In the genomic region with DNA sequence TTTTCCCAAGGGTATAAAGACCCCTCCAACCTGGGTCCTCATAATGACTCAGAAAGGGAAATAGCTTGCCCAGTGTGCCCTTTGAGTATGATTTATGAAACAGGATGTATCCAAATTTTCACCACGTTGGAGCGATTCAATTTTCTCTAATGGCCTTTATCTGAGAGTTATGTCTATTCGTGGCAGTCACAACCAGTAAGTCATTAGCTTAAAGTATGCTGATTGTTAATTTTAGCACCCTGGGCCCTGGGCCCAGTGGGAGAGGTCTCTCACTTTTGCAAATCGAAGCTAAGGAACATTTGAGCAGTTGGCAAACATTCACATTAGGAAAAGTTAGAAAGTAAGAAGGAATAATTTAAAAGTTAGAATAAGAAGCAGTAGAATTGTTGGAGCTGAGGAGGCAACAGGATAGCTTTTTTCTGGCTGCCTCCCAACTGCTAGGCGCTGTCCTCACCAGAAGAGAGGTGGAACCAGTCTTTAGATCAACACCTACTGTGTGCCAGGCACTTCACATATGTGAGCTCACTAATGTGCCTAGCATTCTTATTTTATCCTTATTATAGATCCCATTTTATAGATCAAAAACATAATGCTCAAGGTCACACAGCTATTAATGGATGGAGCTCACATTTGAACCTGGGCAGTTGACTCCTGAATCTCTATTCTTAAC, we compare ENCODE assay signal across 29 cellular contexts. TPM values are rescaled to one million over a fixed set of nuclear protein-coding genes. Genes with fewer than 3 reads are reported as not detected.
"Had no signal": no experiment of that assay in that cellular context is flagged by ENCODE, and none has a peak within 500 bp of the region (broad histone marks: within the 10 kb centered on the region; RNA-seq: fewer than 3 reads in every experiment).

No MANE protein-coding gene starts in this region.

- H3K36me3 Mint-ChIP-seq: mesothelial cell of epicardium; naive B cell; natural killer cell; neural progenitor cell; stimulated activated naive B cell treated with anti-CD40 and anti-IgM and Interleukin-4, amounts not matched to agents 10 μg/mL and 1 μg/mL and 100 μg/mL, for 72 hours had no signal

- H3K4me3 ChIP-seq: hepatocyte, lung, neural progenitor cell, ovary, skin epidermis, stomach, testis, thyroid gland, transverse colon, upper lobe of left lung, vagina had no signal

- H3K27ac Mint-ChIP-seq: mesothelial cell of epicardium; natural killer cell; nephron progenitor cell; neural progenitor cell; stimulated activated naive B cell treated with anti-CD40 and anti-IgM and Interleukin-4, amounts not matched to agents 10 μg/mL and 1 μg/mL and 100 μg/mL, for 72 hours had no signal

- H3K36me3 ChIP-seq: neural progenitor cell, neutrophil, ovary, stomach, thyroid gland, transverse colon, upper lobe of left lung, vagina had no signal

- H3K27ac ChIP-seq: hepatocyte, neural progenitor cell, neutrophil, ovary, skin epidermis, stomach, testis, thyroid gland, transverse colon, upper lobe of left lung, vagina had no signal

- DNase-seq: mesendoderm; naive B cell; natural killer cell; nephron progenitor cell; occipital lobe; ovary; right cardiac atrium; stimulated activated CD4-positive, alpha-beta T cell treated with anti-CD3 and anti-CD28 coated beads, Interleukin-12 subunit alpha, Interleukin-12 subunit beta, amount 100 ng/mL, for 4 hours; stimulated activated CD4-positive, alpha-beta T cell treated with anti-CD3 and anti-CD28 coated beads, Interleukin-15, amount 100 ng/mL, for 24 hours; stimulated activated CD4-positive, alpha-beta T cell treated with anti-CD3 and anti-CD28 coated beads, Interleukin-2, amount 100 ng/mL, for 24 hours; stimulated activated CD4-positive, alpha-beta T cell treated with anti-CD3 and anti-CD28 coated beads, Interleukin-4, amount 100 ng/mL, for 1 hour; stimulated activated naive B cell treated with anti-CD40 and anti-IgM and Interleukin-4, amounts not matched to agents 10 μg/mL and 1 μg/mL and 100 μg/mL, for 72 hours; stimulated activated naive CD8-positive, alpha-beta T cell treated with anti-CD3 and anti-CD28 coated beads, Interleukin-15, Interleukin-2, amounts not matched to agents 100 U/mL and 50 U/mL, for 24 hours; stomach; testis; thyroid gland; transverse colon; upper lobe of left lung had no signal

- H3K9me3 ChIP-seq: neutrophil, ovary, stomach, testis, thyroid gland, transverse colon, upper lobe of left lung, vagina had no signal

- H3K9ac ChIP-seq: neural progenitor cell had no signal

- H3K9me3 Mint-ChIP-seq: natural killer cell; nephron progenitor cell; neural progenitor cell; stimulated activated naive B cell treated with anti-CD40 and anti-IgM and Interleukin-4, amounts not matched to agents 10 μg/mL and 1 μg/mL and 100 μg/mL, for 72 hours had no signal

- H3K4me1 ChIP-seq: stomach, testis, thyroid gland, transverse colon, upper lobe of left lung, vagina had no signal

- H3K27me3 Mint-ChIP-seq: naive B cell; progenitor cell of endocrine pancreas; stimulated activated naive B cell treated with anti-CD40 and anti-IgM and Interleukin-4, amounts not matched to agents 10 μg/mL and 1 μg/mL and 100 μg/mL, for 72 hours had no signal

- H3K4me2 ChIP-seq: hepatocyte, neural progenitor cell had no signal

- ATAC-seq: left lobe of liver; natural killer cell; sciatic nerve; stimulated activated naive B cell treated with anti-CD40 and anti-IgM and Interleukin-4, amounts not matched to agents 10 μg/mL and 1 μg/mL and 100 μg/mL, for 72 hours; stimulated activated naive CD8-positive, alpha-beta T cell treated with anti-CD3 and anti-CD28 coated beads, Interleukin-15, Interleukin-2, amounts not matched to agents 100 U/mL and 50 U/mL, for 24 hours had no signal

- H3K27me3 ChIP-seq: hepatocyte, neural progenitor cell, neutrophil, ovary, stomach, testis, thyroid gland, transverse colon, upper lobe of left lung, vagina had no signal

- H3K4me3 Mint-ChIP-seq: mesothelial cell of epicardium; naive B cell; natural killer cell; nephron progenitor cell; neural progenitor cell; stimulated activated naive B cell treated with anti-CD40 and anti-IgM and Interleukin-4, amounts not matched to agents 10 μg/mL and 1 μg/mL and 100 μg/mL, for 72 hours had no signal

- H3K4me1 Mint-ChIP-seq: mesothelial cell of epicardium, natural killer cell, nephron progenitor cell had no signal

RNA-seq across cellular contexts. Expression of a gene that starts 24.5 kb away (rescaled TPM):
- total RNA-seq: mesothelial cell of epicardium, progenitor cell of endocrine pancreas, pulmonary artery endothelial cell had no signal
- polyA plus RNA-seq: hepatocyte had no signal
